ENCODE assay signal across 9 cellular contexts in genomic region chr4:3322059-3322550, GRCh38. TPM values are rescaled to one million over a fixed set of nuclear protein-coding genes. Genes with fewer than 3 reads are reported as not detected.
DNase-seq lines count a peak whose midpoint lies in the region; ATAC-seq and TF ChIP-seq lines count a peak whose summit lies in the region.
"Had no signal": no experiment of that assay in that cellular context is flagged by ENCODE, and none has a peak within 500 bp of the region (broad histone marks: within the 10 kb centered on the region; RNA-seq: fewer than 3 reads in every experiment).

No MANE protein-coding gene starts in this region.

- peak overlapping the region in 11 of 12 donors; percentile 25 to 76 (median 60) for H3K27ac ChIP-seq in heart left ventricle
- H3K27ac ChIP-seq in ovary = peak overlapping the region; percentile 41 to 71

- ATAC-seq in heart left ventricle (no peak), GM19397 (IDR thresholded peaks at IDR 0.05; ENCODE audit: unreplicated experiment) (no peak), GM21528 (IDR thresholded peaks at IDR 0.05; ENCODE audit: low FRiP score, unreplicated experiment) (no peak)

- peak overlapping the region; percentile 94 for H3K9ac ChIP-seq in adipocyte (ENCODE audit: low read length)

- H3K36me3 ChIP-seq in adipocyte (ENCODE audit: control insufficient read depth, insufficient read depth, low read length, severe bottlenecking) (no peaks in the 10 kb centered on the region), heart left ventricle (peaks cover 0 to 21% (median 10%) of the 10 kb centered on the region in 9 donors), ovary (no peaks in the 10 kb centered on the region)

- H3K9me3 ChIP-seq in adipocyte (ENCODE audit: control insufficient read depth, low read length) = no peaks in the 10 kb centered on the region
- H3K9me3 ChIP-seq in heart left ventricle = peaks cover 0 to 5% (median 0%) of the 10 kb centered on the region in 12 donors
- no peaks in the 10 kb centered on the region for H3K9me3 ChIP-seq in ovary

- intact Hi-C loops in heart left ventricle (cut with DNase I) = no loop called here
- intact Hi-C loops in ovary (cut with DNase I) = no loop called here

- TF ChIP-seq POLR2A in heart left ventricle (IDR thresholded peaks at IDR 0.05) (no peak), ovary (IDR thresholded peaks at IDR 0.05) (no peak)

- 63 to 76% (median 71%) methylated on average over 10 of the region's 10 CpGs for WGBS in heart left ventricle, 4 donors
- WGBS in ovary, 3 donors = 57 to 81% (median 59%) methylated on average over 10 of the region's 10 CpGs

- DNase-seq in C1 segment of cervical spinal cord (lab: John Stamatoyannopoulos, UW) (peak in 9 of 14 donors; percentile 16 to 70 (median 51)), adipocyte (ENCODE audit: low read depth) (no peak), heart left ventricle (peak in 1 of 5 donors; percentile 18), ovary (peak in 1 of 5 donors; percentile 36), COLO829 (ENCODE audit: low spot score) (no peak)
- no peak for DNase-seq in stimulated activated CD4-positive, alpha-beta T cell treated with anti-CD3 and anti-CD28 coated beads, Interleukin-12 subunit alpha, Interleukin-12 subunit beta, amount 100 ng/mL, for 4 hours
- DNase-seq: SW 1271 had no signal

- TF ChIP-seq CTCF in heart left ventricle (IDR thresholded peaks at IDR 0.05) = no peak
- no peak for TF ChIP-seq CTCF in ovary (IDR thresholded peaks at IDR 0.05)

- H3K4me3 ChIP-seq in adipocyte (ENCODE audit: low read length) (peak overlapping the region; percentile 77), heart left ventricle (no peak overlapping the region), ovary (no peak overlapping the region)

- no peak for TF ChIP-seq EP300 in ovary (IDR thresholded peaks at IDR 0.05)

- H3K4me1 ChIP-seq in adipocyte (ENCODE audit: control insufficient read depth, insufficient read depth, low read length) (peaks cover 45% of the 10 kb centered on the region), heart left ventricle (peaks cover 0 to 38% (median 21%) of the 10 kb centered on the region in 12 donors), ovary (ENCODE audit: insufficient read depth) (peaks cover 14% of the 10 kb centered on the region)

- H3K27me3 ChIP-seq in adipocyte (replicated peaks; ENCODE audit: control insufficient read depth, insufficient read depth, low read length) = no peaks in the 10 kb centered on the region
- no peaks in the 10 kb centered on the region for H3K27me3 ChIP-seq in heart left ventricle
- H3K27me3 ChIP-seq in ovary = no peaks in the 10 kb centered on the region

RNA-seq across cellular contexts. Expression of gene RGS12, which starts 29.3 kb away (rescaled TPM):
- total RNA-seq in heart left ventricle (10 to 100 TPM in 8 of 9 donors, 1 to 10 TPM in 1; 8.4 to 18.4 (median 14.6) TPM), ovary (10 to 100 TPM; 15.3 to 50.7 (median 42.1) TPM)
- polyA plus RNA-seq in heart left ventricle (10 to 100 TPM; 11.7 to 12.7 TPM), ovary (10 to 100 TPM; 11.4 to 29.0 TPM)

Comparison
In these comparisons a context has a peak if more than half of its experiments do, and no peak if none do; other contexts are left out.
1. DNase-seq: peak in C1 segment of cervical spinal cord (9 of 14); none in adipocyte (single experiment), COLO829 (single experiment) and stimulated activated CD4-positive, alpha-beta T cell treated with anti-CD3 and anti-CD28 coated beads, Interleukin-12 subunit alpha, Interleukin-12 subunit beta, amount 100 ng/mL, for 4 hours (single experiment).